1 cellular context compared by ENCODE assay signal in the genomic region with DNA sequence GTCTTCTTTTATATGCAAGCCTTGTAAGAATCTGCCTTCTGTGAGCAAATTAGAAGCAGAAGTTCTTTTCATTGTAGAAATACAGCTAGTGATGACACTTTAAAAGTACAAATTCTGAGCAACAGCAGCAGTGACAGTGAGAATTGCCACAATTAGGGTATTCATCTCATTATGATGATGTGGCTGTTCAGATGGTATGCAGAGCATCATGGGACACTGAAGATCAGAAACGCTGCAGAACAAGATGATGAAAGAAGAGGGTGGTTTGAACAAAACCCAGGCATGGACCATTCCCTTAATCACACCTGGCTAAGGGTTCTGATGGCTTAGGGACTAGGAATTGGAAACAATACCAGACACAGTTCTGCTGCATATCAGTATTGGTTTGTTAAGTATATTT.
TF ChIP-seq lines count a peak whose summit lies in the region.

No MANE protein-coding gene starts in this region.

TF ChIP-seq in HCT116, 20 proteins besides CTCF, POLR2A, EP300 and RAD21:
- TF ChIP-seq CEBPB (IDR thresholded peaks at IDR 0.05; ENCODE audit: low read depth) (peak; percentile 34; the same call in 1 of the 2 replicates), POLR2AphosphoS5 (IDR thresholded peaks at IDR 0.05; ENCODE audit: low read depth, low read length) (no peak), YY1 (IDR thresholded peaks at IDR 0.05; ENCODE audit: extremely low read depth, insufficient replicate concordance, low read depth, low read length) (no peak), TCF7L2 (IDR thresholded peaks at IDR 0.05; ENCODE audit: borderline replicate concordance, extremely low read depth, insufficient read depth, insufficient read length) (peak; percentile 22)
